ENCODE assay signal across 9 cellular contexts in genomic region chr9:124256517-124257069, GRCh38. TPM values are rescaled to one million over a fixed set of nuclear protein-coding genes. Genes with fewer than 3 reads are reported as not detected.
DNase-seq lines count a peak whose midpoint lies in the region; ATAC-seq and TF ChIP-seq lines count a peak whose summit lies in the region.
"Had no signal": no experiment of that assay in that cellular context is flagged by ENCODE, and none has a peak within 500 bp of the region (broad histone marks: within the 10 kb centered on the region; RNA-seq: fewer than 3 reads in every experiment).

No MANE protein-coding gene starts in this region.

- dilution Hi-C loops in mammary epithelial cell (cut with HindIII; ENCODE audit: low sequenced_read_pairs) = no loop called here

- peak overlapping the region; percentile 92 for H3K27ac Mint-ChIP-seq in neural progenitor cell

- H3K4me3 Mint-ChIP-seq in neural progenitor cell = peak overlapping the region; percentile 97

- H3K27me3 Mint-ChIP-seq in neural progenitor cell (ENCODE audit: insufficient read depth, low read depth) = peaks cover 10% of the 10 kb centered on the region

- H3K36me3 ChIP-seq in DOHH2 (ENCODE audit: control insufficient read depth, low read length) (no peaks in the 10 kb centered on the region), mammary epithelial cell (ENCODE audit: insufficient read depth, low read length) (no peaks in the 10 kb centered on the region), neural progenitor cell (no peaks in the 10 kb centered on the region)

- H2AFZ ChIP-seq in mammary epithelial cell (ENCODE audit: low read depth, low read length) = no peak overlapping the region
- no peak overlapping the region for H2AFZ ChIP-seq in neural progenitor cell (replicated peaks)

- no peak for ATAC-seq in GM21723 (IDR thresholded peaks at IDR 0.05; ENCODE audit: unreplicated experiment)

- intact Hi-C loops in mammary epithelial cell (cut with micrococcal nuclease) = loop anchor here (5.0 kb wide), 1 partner anchor 66 kb away; no protein-coding TSS in a partner anchor

- H3K9me3 Mint-ChIP-seq in neural progenitor cell = no peaks in the 10 kb centered on the region

- H3K27me3 ChIP-seq in DOHH2 (ENCODE audit: control insufficient read depth, low read length) (peaks cover 34% of the 10 kb centered on the region), mammary epithelial cell (ENCODE audit: insufficient read depth, low read length) (no peaks in the 10 kb centered on the region), neural progenitor cell (no peaks in the 10 kb centered on the region)

- H3K9me2 ChIP-seq in DOHH2 (replicated peaks; ENCODE audit: control insufficient read depth, low read length) = no peaks in the 10 kb centered on the region

- H3K4me1 ChIP-seq in DOHH2 (ENCODE audit: control insufficient read depth, low read length) = peaks cover 70% of the 10 kb centered on the region
- H3K4me1 ChIP-seq in mammary epithelial cell (ENCODE audit: insufficient read depth, low read length) = peaks cover 35% of the 10 kb centered on the region
- H3K4me1 ChIP-seq in neural progenitor cell = peaks cover 17% of the 10 kb centered on the region

- WGBS in mammary epithelial cell (ENCODE audit: low coverage, missing lambda C conversion rate) = 65% methylated on average over 11 of the region's 11 CpGs

- TF ChIP-seq CTCF in DOHH2 (IDR thresholded peaks at IDR 0.05; ENCODE audit: low read depth, low read length, poor library complexity, severe bottlenecking) (no peak), mammary epithelial cell (conservative IDR thresholded peaks at IDR 0.05 in 1 of 2, IDR thresholded peaks at IDR 0.05 in 1 of 2; ENCODE audit: extremely low read depth in 1 of 2, insufficient read depth in 1 of 2, low read depth in 1 of 2, low read length in 2 of 2) (no peak), neural progenitor cell (IDR thresholded peaks at IDR 0.05) (no peak)

- H4K20me1 ChIP-seq in DOHH2 (ENCODE audit: control insufficient read depth, insufficient read depth, low read depth, low read length) (0 out of 2 replicates have a peak, but pooled peaks cover 11% of the 10 kb centered on the region), mammary epithelial cell (ENCODE audit: insufficient read depth, low read length) (no peaks in the 10 kb centered on the region), neural progenitor cell (ENCODE audit: low read depth) (peaks cover 12% of the 10 kb centered on the region)

- H3K4me2 ChIP-seq in DOHH2 (ENCODE audit: low read length) (peak overlapping the region; percentile 63), mammary epithelial cell (ENCODE audit: insufficient read depth, low read depth, low read length) (no peak overlapping the region), neural progenitor cell (no peak overlapping the region)

- CTCF ChIA-PET in mammary epithelial cell (lab: Charles Lee; ENCODE audit: low non-redundant PET) = no interaction called here

- peaks cover 43% of the 10 kb centered on the region for H3K4me1 Mint-ChIP-seq in neural progenitor cell

- in situ Hi-C loops in mammary epithelial cell (cut with MboI; ENCODE audit: low sequenced_read_pairs in 2 of 2) = no loop called here

- H3F3A ChIP-seq in DOHH2 (ENCODE audit: control insufficient read depth, insufficient read depth) (peaks cover 29% of the 10 kb centered on the region), neural progenitor cell (ENCODE audit: low read depth) (peaks cover 33% of the 10 kb centered on the region)

- BruUV-seq in mammary epithelial cell (replicated peaks; lab: Mats Ljungman, UMichigan) = no TSS peak

- H3K79me2 ChIP-seq in DOHH2 (ENCODE audit: control insufficient read depth, low read length) (peaks cover 23% of the 10 kb centered on the region), mammary epithelial cell (ENCODE audit: insufficient read depth, low read length) (peaks cover 35% of the 10 kb centered on the region), neural progenitor cell (ENCODE audit: low read depth) (peaks cover 18% of the 10 kb centered on the region)

- DNase-seq in NCI-H2107 treated with DMSO at 0.1 percent for 48 hours (lab: John Stamatoyannopoulos, UW; ENCODE audit: unreplicated experiment) = peak; percentile 92
- peak; percentile 59 for DNase-seq in mammary epithelial cell
- peak; percentile 52 for DNase-seq in neural progenitor cell (ENCODE audit: low spot score)
- no peak for DNase-seq in caudate nucleus (lab: John Stamatoyannopoulos, UW)
- no peak for DNase-seq in effector CD8-positive, alpha-beta T cell (lab: John Stamatoyannopoulos, UW)
- DNase-seq in amygdala (lab: John Stamatoyannopoulos, UW) = no peak

- H3K4me3 ChIP-seq in DOHH2 (ENCODE audit: low read length) (peak overlapping the region; percentile 64), mammary epithelial cell (replicated peaks in 1 of 3; ENCODE audit: insufficient read depth in 1 of 3, low read depth in 2 of 3, low read length in 3 of 3) (no peak overlapping the region), neural progenitor cell (no peak overlapping the region)

- peak overlapping the region; percentile 47 for H3K27ac ChIP-seq in DOHH2 (ENCODE audit: low read depth, low read length)
- no peak overlapping the region for H3K27ac ChIP-seq in mammary epithelial cell (ENCODE audit: insufficient read depth, low read depth, low read length)
- no peak overlapping the region for H3K27ac ChIP-seq in neural progenitor cell
- H3K27ac ChIP-seq in caudate nucleus (ENCODE audit: low read depth, low read length) = no peak overlapping the region
- H3K27ac ChIP-seq: HL-60 had no signal

- H3K9me3 ChIP-seq in DOHH2 (ENCODE audit: control insufficient read depth, insufficient read depth, low read length) = no peaks in the 10 kb centered on the region
- no peaks in the 10 kb centered on the region for H3K9me3 ChIP-seq in mammary epithelial cell (replicated peaks; ENCODE audit: insufficient read depth, low read length)
- no peaks in the 10 kb centered on the region for H3K9me3 ChIP-seq in neural progenitor cell (ENCODE audit: low read depth)

- no peaks in the 10 kb centered on the region for H3K36me3 Mint-ChIP-seq in neural progenitor cell

- H3K9ac ChIP-seq in mammary epithelial cell (ENCODE audit: insufficient read depth, low read length) (no peak overlapping the region), neural progenitor cell (no peak overlapping the region)

RNA-seq across cellular contexts. Expression of gene NEK6, which starts 1.2 kb away (rescaled TPM):
- total RNA-seq in mammary epithelial cell = 10 to 100 TPM; 41.3 to 41.7 TPM
- 50.6 TPM for polyA plus RNA-seq in mammary epithelial cell
- polyA minus RNA-seq in mammary epithelial cell = 68.8 TPM
- 18.5 and 21.2 TPM in 2 replicates for total RNA-seq in neural progenitor cell (ENCODE audit: low replicate concordance)

Comparison
In these comparisons a context has a peak if more than half of its experiments do, and no peak if none do; other contexts are left out.
1. DNase-seq: peak in NCI-H2107 treated with DMSO at 0.1 percent for 48 hours (single experiment), mammary epithelial cell (single experiment) and neural progenitor cell (single experiment); none in caudate nucleus (0 of 61), effector CD8-positive, alpha-beta T cell (single experiment) and amygdala (0 of 56).